Comparison of ENCODE assay signal across 18 cellular contexts in the genomic region with DNA sequence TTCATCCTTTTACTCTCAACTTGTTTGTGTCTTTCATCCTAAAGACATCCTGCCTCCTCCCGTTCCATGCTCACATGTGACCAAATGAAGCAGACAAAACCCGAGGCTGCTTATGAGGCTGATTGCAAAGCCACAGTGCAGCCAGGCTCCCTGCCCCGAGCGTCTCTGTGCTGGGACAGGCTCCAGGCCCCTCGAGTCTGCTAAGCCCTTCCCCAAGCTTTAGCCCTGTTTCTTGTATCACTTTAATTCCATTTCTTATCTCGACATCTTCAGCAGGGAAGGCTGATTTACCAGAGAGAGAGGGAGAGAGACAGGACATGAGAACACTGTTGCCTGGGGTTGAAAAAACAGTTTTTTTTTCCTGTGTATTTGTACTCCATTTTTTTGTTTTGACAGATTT.
DNase-seq lines count a peak whose midpoint lies in the region; ATAC-seq, FAIRE-seq and TF ChIP-seq lines count a peak whose summit lies in the region.
"Had no signal": no experiment of that assay in that cellular context is flagged by ENCODE, and none has a peak within 500 bp of the region (broad histone marks: within the 10 kb centered on the region; RNA-seq: fewer than 3 reads in every experiment).

No MANE protein-coding gene starts in this region.

- TF ChIP-seq CTCF in H1 (IDR thresholded peaks at IDR 0.05; ENCODE audit: control extremely low read depth in 1 of 3, insufficient read depth in 1 of 3, low read depth in 1 of 3, low read length in 3 of 3) (no peak), nephron (IDR thresholded peaks at IDR 0.05; ENCODE audit: unreplicated experiment in 3 of 3) (no peak), testis (IDR thresholded peaks at IDR 0.05) (no peak)

- H2AFZ ChIP-seq in H1 (ENCODE audit: low read length) = peak overlapping the region; percentile 85; the same call in 1 of the 2 replicates
- H2AFZ ChIP-seq: GM23248 had no signal

- H2BK20ac ChIP-seq in H1 (ENCODE audit: low read length) = no peak overlapping the region

- H3K56ac ChIP-seq in H1 (replicated peaks; ENCODE audit: insufficient read length, low read depth, low read length) = no peak overlapping the region

- H3K27ac ChIP-seq in H1 (ENCODE audit: low read depth, low read length) (no peak overlapping the region), testis (no peak overlapping the region)
- H3K27ac ChIP-seq: BLaER1 treated with 17β-estradiol and CSF1 and Interleukin-3, amounts not matched to agents 10 nM and 100 nM; GM23248; HL-60 had no signal

- peak overlapping the region; percentile 68 to 91 (median 89) for H3K27ac Mint-ChIP-seq in nephron
- no peak overlapping the region for H3K27ac Mint-ChIP-seq in activated CD8-positive, alpha-beta memory T cell treated with anti-CD3 and anti-CD28 coated beads, Interleukin-2, amount 10 ng/mL, durations not matched to agents 7 days and 5 days
- H3K27ac Mint-ChIP-seq: CD8-positive, alpha-beta T cell had no signal

- no peak overlapping the region for H2BK15ac ChIP-seq in H1 (ENCODE audit: low read length)

- no peak overlapping the region for H2BK120ac ChIP-seq in H1 (replicated peaks; ENCODE audit: low read depth, low read length)

- no peak for FAIRE-seq in H1 (lab: Jason Lieb, UNC)
- FAIRE-seq: GM12878, GM19239, RCC 7860 had no signal

- no peak overlapping the region for H3K4me3 Mint-ChIP-seq in nephron
- no peak overlapping the region for H3K4me3 Mint-ChIP-seq in activated CD8-positive, alpha-beta memory T cell treated with anti-CD3 and anti-CD28 coated beads, Interleukin-2, amount 10 ng/mL, durations not matched to agents 7 days and 5 days
- H3K4me3 Mint-ChIP-seq: CD8-positive, alpha-beta T cell had no signal

- H4K8ac ChIP-seq in H1 (ENCODE audit: extremely low read depth, insufficient read depth, low read length) = no peak overlapping the region

- H3K4me1 ChIP-seq in H1 (replicated peaks in 1 of 4; ENCODE audit: control insufficient read depth in 3 of 4, insufficient read depth in 4 of 4, low read length in 3 of 4) (peaks cover 0 to 3% (median 0%) of the 10 kb centered on the region in 4 experiments; a peak in 4 of 7 replicates), testis (peaks cover 8% of the 10 kb centered on the region)

- CTCF ChIA-PET in H1 (lab: Charles Lee; ENCODE audit: partially characterized antibody) = no interaction called here
- CTCF ChIA-PET in activated CD8-positive, alpha-beta memory T cell treated with anti-CD3 and anti-CD28 coated beads, Interleukin-2, amount 10 ng/mL, durations not matched to agents 7 days and 5 days (lab: Charles Lee) = no interaction called here

- 90% methylated on average over 6 of the region's 6 CpGs; no CpG with 5 or more reads in 1 of the 2 experiments for WGBS in H1 (ENCODE audit: extremely low coverage in 1 of 2, insufficient coverage in 1 of 2, insufficient read length in 1 of 2, insufficient replicate concordance in 2 of 2, low coverage in 1 of 2, low lambda C conversion rate in 2 of 2, missing lambda C conversion rate in 1 of 2), 2 experiments
- WGBS in testis, 2 donors = 21 to 27% methylated on average over 6 of the region's 6 CpGs

- intact Hi-C loops in testis (cut with DNase I; ENCODE audit: low total_unique reads) = no loop called here

- no peak for ATAC-seq in activated CD8-positive, alpha-beta memory T cell treated with anti-CD3 and anti-CD28 coated beads, Interleukin-2, amount 10 ng/mL, durations not matched to agents 7 days and 5 days
- ATAC-seq: CD8-positive, alpha-beta T cell; GM12878; Right ventricle myocardium inferior had no signal

- H3K14ac ChIP-seq in H1 (ENCODE audit: insufficient read length) = no peak overlapping the region

- TF ChIP-seq POLR2A in H1 (IDR thresholded peaks at IDR 0.05; ENCODE audit: control extremely low read depth in 1 of 2, low read depth in 2 of 2, low read length in 2 of 2) (no peak), testis (IDR thresholded peaks at IDR 0.05) (no peak)

- H3K23ac ChIP-seq in H1 (ENCODE audit: insufficient read length) = no peak overlapping the region

- DNase-seq in SK-N-DZ (ENCODE audit: low spot score) = peak; percentile 90
- DNase-seq in H1 (ENCODE audit: low read depth in 1 of 2, low spot score in 2 of 2) = no peak
- DNase-seq in testis = peak; percentile 36
- DNase-seq in MG63 = no peak
- no peak for DNase-seq in effector CD4-positive, alpha-beta T cell
- no peak for DNase-seq in activated CD8-positive, alpha-beta memory T cell treated with anti-CD3 and anti-CD28 coated beads, Interleukin-2, amount 10 ng/mL, durations not matched to agents 7 days and 5 days
- DNase-seq: Calu3; CD8-positive, alpha-beta T cell; GM23248; NCI-H1436 treated with DMSO at 0.1 percent for 48 hours; NCI-H2029 had no signal

- H2BK12ac ChIP-seq in H1 (ENCODE audit: low read depth, low read length) = no peak overlapping the region

- H3K79me1 ChIP-seq in H1 (ENCODE audit: low read depth, low read length) = no peaks in the 10 kb centered on the region

- H3K27me3 Mint-ChIP-seq in nephron (ENCODE audit: low read depth) = no peaks in the 10 kb centered on the region
- H3K27me3 Mint-ChIP-seq in activated CD8-positive, alpha-beta memory T cell treated with anti-CD3 and anti-CD28 coated beads, Interleukin-2, amount 10 ng/mL, durations not matched to agents 7 days and 5 days = no peaks in the 10 kb centered on the region

- no peak overlapping the region for H3K4ac ChIP-seq in H1 (replicated peaks; ENCODE audit: insufficient read length, low read depth, low read length)

- no peak for TF ChIP-seq RAD21 in H1 (IDR thresholded peaks at IDR 0.05 in 1 of 2, conservative IDR thresholded peaks at IDR 0.05 in 1 of 2; ENCODE audit: low read depth in 2 of 2, low read length in 2 of 2)

- no peak overlapping the region for H3K4me3 ChIP-seq in H1 (ENCODE audit: extremely low read depth in 1 of 4, insufficient read depth in 2 of 4, low read depth in 3 of 4, low read length in 4 of 4)
- no peak overlapping the region for H3K4me3 ChIP-seq in testis
- no peak overlapping the region for H3K4me3 ChIP-seq in MG63
- H3K4me3 ChIP-seq: BLaER1 treated with 17β-estradiol and CSF1 and Interleukin-3, amounts not matched to agents 10 nM and 100 nM; GM12878; GM23248 had no signal

- no peaks in the 10 kb centered on the region for H3K36me3 Mint-ChIP-seq in nephron (ENCODE audit: low read depth)
- H3K36me3 Mint-ChIP-seq in activated CD8-positive, alpha-beta memory T cell treated with anti-CD3 and anti-CD28 coated beads, Interleukin-2, amount 10 ng/mL, durations not matched to agents 7 days and 5 days = no peaks in the 10 kb centered on the region
- H3K36me3 Mint-ChIP-seq: CD8-positive, alpha-beta T cell had no signal

- H4K20me1 ChIP-seq in H1 (replicated peaks in 1 of 2; ENCODE audit: control insufficient read depth in 1 of 2, insufficient read depth in 2 of 2, low read length in 2 of 2) = no peaks in the 10 kb centered on the region
- H4K20me1 ChIP-seq: BLaER1 treated with 17β-estradiol and CSF1 and Interleukin-3, amounts not matched to agents 10 nM and 100 nM had no signal

- POLR2A ChIA-PET in H1 (lab: Charles Lee; ENCODE audit: partially characterized antibody) = no interaction called here

- H2BK5ac ChIP-seq in H1 (ENCODE audit: low read depth, low read length) = no peak overlapping the region

- no peak overlapping the region for H4K91ac ChIP-seq in H1 (replicated peaks; ENCODE audit: insufficient read length, low read length)

- H3K4me2 ChIP-seq in H1 (ENCODE audit: insufficient read depth in 1 of 2, low read depth in 2 of 2, low read length in 2 of 2) = no peak overlapping the region

- no peak overlapping the region for H3K18ac ChIP-seq in H1 (ENCODE audit: extremely low read depth, low read length)

- TF ChIP-seq EP300 in H1 (IDR thresholded peaks at IDR 0.05; ENCODE audit: borderline replicate concordance in 1 of 2, low read depth in 2 of 2, low read length in 2 of 2) = no peak

- H3K4me1 Mint-ChIP-seq in nephron = peaks cover 42% of the 10 kb centered on the region
- H3K4me1 Mint-ChIP-seq in activated CD8-positive, alpha-beta memory T cell treated with anti-CD3 and anti-CD28 coated beads, Interleukin-2, amount 10 ng/mL, durations not matched to agents 7 days and 5 days = no peaks in the 10 kb centered on the region

- H4K5ac ChIP-seq in H1 (ENCODE audit: insufficient read length, low read depth, low read length) = no peak overlapping the region

- H3K9me3 ChIP-seq in H1 (ENCODE audit: insufficient read depth in 2 of 2, low read depth in 1 of 2, low read length in 1 of 2) (0 out of 4 replicates have a peak, but pooled peaks cover 0 to 2% of the 10 kb centered on the region in 2 experiments), testis (no peaks in the 10 kb centered on the region), MG63 (no peaks in the 10 kb centered on the region)
- H3K9me3 ChIP-seq: BLaER1 treated with 17β-estradiol and CSF1 and Interleukin-3, amounts not matched to agents 10 nM and 100 nM had no signal

- peaks cover 2% of the 10 kb centered on the region for H3K9me3 Mint-ChIP-seq in nephron
- peaks cover 2% of the 10 kb centered on the region for H3K9me3 Mint-ChIP-seq in activated CD8-positive, alpha-beta memory T cell treated with anti-CD3 and anti-CD28 coated beads, Interleukin-2, amount 10 ng/mL, durations not matched to agents 7 days and 5 days (ENCODE audit: low read depth)
- H3K9me3 Mint-ChIP-seq: CD8-positive, alpha-beta T cell had no signal

- no peaks in the 10 kb centered on the region for H3K23me2 ChIP-seq in H1 (ENCODE audit: low read depth, low read length)

- no peak overlapping the region for H3K9ac ChIP-seq in H1 (replicated peaks in 1 of 4; ENCODE audit: extremely low read depth in 1 of 4, low read depth in 3 of 4, low read length in 3 of 4)
- H3K9ac ChIP-seq: BLaER1 treated with 17β-estradiol and CSF1 and Interleukin-3, amounts not matched to agents 10 nM and 100 nM; GM23248 had no signal

- H3K79me2 ChIP-seq in H1 (ENCODE audit: control insufficient read depth in 1 of 2, insufficient read depth in 2 of 2, low read length in 2 of 2) = no peaks in the 10 kb centered on the region

- H3K27me3 ChIP-seq in H1 (replicated peaks in 1 of 4; ENCODE audit: control insufficient read depth in 3 of 4, extremely low read depth in 1 of 4, insufficient read depth in 3 of 4, low read length in 3 of 4) (no peaks in the 10 kb centered on the region), testis (no peaks in the 10 kb centered on the region), MG63 (no peaks in the 10 kb centered on the region)

- H3K36me3 ChIP-seq in H1 (ENCODE audit: control insufficient read depth in 2 of 4, insufficient read depth in 4 of 4, low read length in 3 of 4) (no peaks in the 10 kb centered on the region), testis (ENCODE audit: low read depth, missing control alignments) (no peaks in the 10 kb centered on the region), MG63 (no peaks in the 10 kb centered on the region)
- H3K36me3 ChIP-seq: BLaER1 treated with 17β-estradiol and CSF1 and Interleukin-3, amounts not matched to agents 10 nM and 100 nM had no signal

- no peak overlapping the region for H2AK5ac ChIP-seq in H1 (ENCODE audit: low read depth, low read length)

Comparison
In these comparisons a context has a peak if more than half of its experiments do, and no peak if none do; other contexts are left out.
1. DNase-seq: peak in SK-N-DZ (single experiment) and testis (single experiment); none in H1 (0 of 2), MG63 (single experiment), effector CD4-positive, alpha-beta T cell (single experiment) and activated CD8-positive, alpha-beta memory T cell treated with anti-CD3 and anti-CD28 coated beads, Interleukin-2, amount 10 ng/mL, durations not matched to agents 7 days and 5 days (single experiment).